In the genomic region with DNA sequence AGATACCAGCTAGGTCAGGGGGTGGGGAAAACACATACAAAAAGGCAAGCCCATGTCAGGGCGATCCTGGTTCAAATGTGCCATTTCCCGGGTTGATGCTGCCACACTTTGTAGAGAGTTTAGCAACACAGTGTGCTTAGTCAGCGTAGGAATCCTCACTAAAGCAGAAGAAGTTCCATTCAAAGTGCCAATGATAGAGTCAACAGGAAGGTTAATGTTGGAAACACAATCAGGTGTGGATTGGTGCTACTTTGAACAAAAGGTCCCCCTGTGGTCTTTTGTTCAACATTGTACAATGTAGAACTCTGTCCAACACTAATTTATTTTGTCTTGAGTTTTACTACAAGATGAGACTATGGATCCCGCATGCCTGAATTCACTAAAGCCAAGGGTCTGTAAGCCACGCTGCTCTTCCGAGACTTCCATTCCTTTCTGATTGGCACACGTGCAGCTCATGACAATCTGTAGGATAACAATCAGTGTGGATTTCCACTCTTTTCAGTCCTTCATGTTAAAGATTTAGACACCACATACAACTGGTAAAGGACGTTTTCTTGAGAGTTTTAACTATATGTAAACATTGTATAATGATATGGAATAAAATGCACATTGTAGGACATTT, we compare ENCODE assay signal across 23 cellular contexts. TPM values are rescaled to one million over a fixed set of nuclear protein-coding genes. Genes with fewer than 3 reads are reported as not detected.
DNase-seq lines count a peak whose midpoint lies in the region; TF ChIP-seq lines count a peak whose summit lies in the region.
"Had no signal": no experiment of that assay in that cellular context is flagged by ENCODE, and none has a peak within 500 bp of the region (broad histone marks: within the 10 kb centered on the region; RNA-seq: fewer than 3 reads in every experiment).

No MANE protein-coding gene starts in this region.

- H3K4me3 Mint-ChIP-seq in Calu3 (ENCODE audit: low read depth, unreplicated experiment) (no peak overlapping the region), neural crest cell (no peak overlapping the region)
- H3K4me3 Mint-ChIP-seq: activated T-cell treated with anti-CD3 and anti-CD28 coated beads, Interleukin-2, amount 50 U/mL, for 24 hours; CD14-positive monocyte; naive B cell had no signal

- POLR2A ChIA-PET in OCI-LY7 (lab: Charles Lee): no interaction called here

- no peak for TF ChIP-seq CTCF in Calu3 (IDR thresholded peaks at IDR 0.05; ENCODE audit: unreplicated experiment)
- no peak for TF ChIP-seq CTCF in OCI-LY7 (conservative IDR thresholded peaks at IDR 0.05; ENCODE audit: low read length)
- no peak for TF ChIP-seq CTCF in neural crest cell (conservative IDR thresholded peaks at IDR 0.05)

- H3K36me3 Mint-ChIP-seq in Calu3 (ENCODE audit: insufficient read depth, unreplicated experiment) (peaks cover 78% of the 10 kb centered on the region), neural crest cell (ENCODE audit: low read depth) (peaks cover 6% of the 10 kb centered on the region)

- H3K9me2 ChIP-seq in OCI-LY7 (ENCODE audit: insufficient read depth, low read length): no peaks in the 10 kb centered on the region

- DNase-seq in Calu3: no peak
- no peak for DNase-seq in OCI-LY7 (ENCODE audit: low spot score)
- peak; percentile 13 for DNase-seq in dermis blood vessel endothelial cell
- DNase-seq in neural crest cell (ENCODE audit: low read depth, low spot score): no peak
- DNase-seq in iPS-NIHi7 (ENCODE audit: extremely low spot score): no peak
- DNase-seq in NK-92 (lab: John Stamatoyannopoulos, UW; ENCODE audit: unreplicated experiment): no peak
- no peak for DNase-seq in posterior cingulate gyrus
- no peak for DNase-seq in GDM1 (lab: John Stamatoyannopoulos, UW)
- DNase-seq: activated T-cell treated with anti-CD3 and anti-CD28 coated beads, Interleukin-2, amount 50 U/mL, for 24 hours; amniotic stem cell; cerebellar nuclear complex; effector CD8-positive, alpha-beta T cell; Kasumi-1; kidney glomerular epithelial cell; naive B cell; NCI-H2029; NCI-H82; pancreas; PC-9; SIG-M5; stimulated activated CD8-positive, alpha-beta memory T cell treated with anti-CD3 and anti-CD28 coated beads, Interleukin-4, amount 100 ng/mL, for 48 hours; T-helper 1 cell had no signal

- no peak overlapping the region for H2AFZ ChIP-seq in OCI-LY7 (ENCODE audit: low read length)
- H2AFZ ChIP-seq: PC-9 had no signal

- H3K4me1 ChIP-seq in OCI-LY7 (ENCODE audit: insufficient read depth, low read length, poor library complexity, severe bottlenecking): no peaks in the 10 kb centered on the region

- no peak overlapping the region for H3K27ac ChIP-seq in OCI-LY7 (ENCODE audit: low read depth, low read length, poor library complexity, severe bottlenecking)
- H3K27ac ChIP-seq: pancreas, PC-9 had no signal

- H3K27me3 Mint-ChIP-seq in Calu3 (ENCODE audit: unreplicated experiment) (no peaks in the 10 kb centered on the region), neural crest cell (ENCODE audit: low read depth) (no peaks in the 10 kb centered on the region)
- H3K27me3 Mint-ChIP-seq: activated T-cell treated with anti-CD3 and anti-CD28 coated beads, Interleukin-2, amount 50 U/mL, for 24 hours; naive B cell had no signal

- no peaks in the 10 kb centered on the region for H4K20me1 ChIP-seq in OCI-LY7 (ENCODE audit: insufficient read depth, low read length)

- H3K9me3 Mint-ChIP-seq in Calu3 (ENCODE audit: low read depth, unreplicated experiment) (no peaks in the 10 kb centered on the region), neural crest cell (no peaks in the 10 kb centered on the region)
- H3K9me3 Mint-ChIP-seq: activated T-cell treated with anti-CD3 and anti-CD28 coated beads, Interleukin-2, amount 50 U/mL, for 24 hours; CD14-positive monocyte; naive B cell had no signal

- no peak overlapping the region for H3K4me2 ChIP-seq in OCI-LY7 (ENCODE audit: low read length)
- H3K4me2 ChIP-seq: PC-9 had no signal

- no peaks in the 10 kb centered on the region for H3K36me3 ChIP-seq in OCI-LY7 (ENCODE audit: insufficient read depth, low read length)

- intact Hi-C loops in Calu3 (cut with micrococcal nuclease; ENCODE audit: unreplicated experiment) (no loop called here), OCI-LY7 (cut with micrococcal nuclease; ENCODE audit: unreplicated experiment) (no loop called here), posterior cingulate gyrus (cut with DNase I) (no loop called here)

- no peaks in the 10 kb centered on the region for H3K79me2 ChIP-seq in OCI-LY7 (ENCODE audit: insufficient read depth, low read depth, low read length)

- H3K4me1 Mint-ChIP-seq in Calu3 (ENCODE audit: low read depth, unreplicated experiment) (peaks cover 40% of the 10 kb centered on the region), neural crest cell (peaks cover 18% of the 10 kb centered on the region)
- H3K4me1 Mint-ChIP-seq: naive B cell had no signal

- no peaks in the 10 kb centered on the region for H3K9me3 ChIP-seq in OCI-LY7 (ENCODE audit: low read length)
- H3K9me3 ChIP-seq: pancreas had no signal

- H3K27ac Mint-ChIP-seq in Calu3 (ENCODE audit: unreplicated experiment): peak overlapping the region; percentile 86
- peak overlapping the region; percentile 44 for H3K27ac Mint-ChIP-seq in neural crest cell (ENCODE audit: unreplicated experiment)
- H3K27ac Mint-ChIP-seq: activated T-cell treated with anti-CD3 and anti-CD28 coated beads, Interleukin-2, amount 50 U/mL, for 24 hours; CD14-positive monocyte; naive B cell had no signal

- CTCF ChIA-PET in Calu3 (lab: Charles Lee) (no interaction called here), OCI-LY7 (lab: Charles Lee; ENCODE audit: unreplicated experiment) (no interaction called here)

- H3K4me3 ChIP-seq in OCI-LY7 (ENCODE audit: low read depth, low read length, poor library complexity, severe bottlenecking): no peak overlapping the region
- H3K4me3 ChIP-seq: pancreas, PC-9 had no signal

- BruUV-seq in Calu3 (replicated peaks; lab: Mats Ljungman, UMichigan) (TSS peak; percentile 83), OCI-LY7 (replicated peaks; lab: Mats Ljungman, UMichigan) (TSS peak; percentile 77)

RNA-seq across cellular contexts. Expression of a gene that starts 28.9 kb away (rescaled TPM):
- total RNA-seq in Calu3 (2022) (691 and 1,158 TPM in 2 replicates), OCI-LY7 (2022) (19.3 and 19.7 TPM in 2 replicates), dermis blood vessel endothelial cell (309 and 334 TPM in 2 replicates), neural crest cell (67.5 and 71.0 TPM in 2 replicates)
- 19.9 and 20.7 TPM in 2 replicates for total RNA-seq in OCI-LY7 (2014; rRNA removed; shearing (Covaris generic))

RNA-seq across cellular contexts. Expression of a gene that starts 50.3 kb away (rescaled TPM):
- 16.1 and 17.3 TPM in 2 replicates for total RNA-seq in Calu3 (2022)
- total RNA-seq in OCI-LY7 (2014; rRNA removed; shearing (Covaris generic)): 3.2 and 5.0 TPM in 2 replicates
- total RNA-seq in OCI-LY7 (2022): 7.2 and 8.3 TPM in 2 replicates
- 45.1 and 47.1 TPM in 2 replicates for total RNA-seq in dermis blood vessel endothelial cell
- total RNA-seq in neural crest cell: 7.0 and 8.5 TPM in 2 replicates
